ENCODE assay signal across 1 cellular context in genomic region chr20:1855113-1855512, GRCh38.
TF ChIP-seq lines count a peak whose summit lies in the region.

No MANE protein-coding gene starts in this region.

TF ChIP-seq in HepG2, 621 proteins besides CTCF, POLR2A, EP300 and RAD21 (continued from another document and continues in another):
- 0 out of 2 replicates have a peak, but pooled peaks have one; percentile 17 for TF ChIP-seq ATF3 (CRISPR knock-in tag; IDR thresholded peaks at IDR 0.05)
- no peak for TF ChIP-seq ZNF512B (CRISPR knock-in tag; IDR thresholded peaks at IDR 0.05; ENCODE audit: borderline replicate concordance)
- TF ChIP-seq ZNF790 (CRISPR knock-in tag; IDR thresholded peaks at IDR 0.05; ENCODE audit: borderline replicate concordance): no peak
- no peak for TF ChIP-seq ZNF136 (CRISPR knock-in tag; IDR thresholded peaks at IDR 0.05; ENCODE audit: low read depth)
- no peak for TF ChIP-seq FOXM1 (CRISPR knock-in tag; IDR thresholded peaks at IDR 0.05)
- TF ChIP-seq ZNF775 (CRISPR knock-in tag; IDR thresholded peaks at IDR 0.05; ENCODE audit: borderline replicate concordance): no peak
- TF ChIP-seq TCF7L2 (IDR thresholded peaks at IDR 0.05; ENCODE audit: low read depth, low read length): no peak
- no peak for TF ChIP-seq ZNF567 (CRISPR knock-in tag; IDR thresholded peaks at IDR 0.05; ENCODE audit: borderline replicate concordance)
- no peak for TF ChIP-seq TP53 (CRISPR knock-in tag; conservative IDR thresholded peaks at IDR 0.05)
- TF ChIP-seq ZNF674 (CRISPR knock-in tag; IDR thresholded peaks at IDR 0.05; ENCODE audit: low read depth): no peak
- no peak for TF ChIP-seq NFYB (CRISPR knock-in tag; IDR thresholded peaks at IDR 0.05)
- TF ChIP-seq NR2F2 (IDR thresholded peaks at IDR 0.05; ENCODE audit: borderline replicate concordance, low read depth): peak; percentile 89
- no peak for TF ChIP-seq GATA4 (IDR thresholded peaks at IDR 0.05; ENCODE audit: borderline replicate concordance, low read depth)
- no peak for TF ChIP-seq CBX2 (IDR thresholded peaks at IDR 0.05; ENCODE audit: low read depth, low read length)
- TF ChIP-seq CBX2 (CRISPR knock-in tag; IDR thresholded peaks at IDR 0.05; ENCODE audit: low read depth): no peak
- TF ChIP-seq EHMT2 (IDR thresholded peaks at IDR 0.05; ENCODE audit: borderline replicate concordance, low read depth, low read length): no peak
- no peak for TF ChIP-seq SRSF4 (IDR thresholded peaks at IDR 0.05; ENCODE audit: low read depth, low read length, poor library complexity, severe bottlenecking)
- TF ChIP-seq, protein P1, sequence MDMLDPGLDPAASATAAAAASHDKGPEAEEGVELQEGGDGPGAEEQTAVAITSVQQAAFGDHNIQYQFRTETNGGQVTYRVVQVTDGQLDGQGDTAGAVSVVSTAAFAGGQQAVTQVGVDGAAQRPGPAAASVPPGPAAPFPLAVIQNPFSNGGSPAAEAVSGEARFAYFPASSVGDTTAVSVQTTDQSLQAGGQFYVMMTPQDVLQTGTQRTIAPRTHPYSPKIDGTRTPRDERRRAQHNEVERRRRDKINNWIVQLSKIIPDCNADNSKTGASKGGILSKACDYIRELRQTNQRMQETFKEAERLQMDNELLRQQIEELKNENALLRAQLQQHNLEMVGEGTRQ (IDR thresholded peaks at IDR 0.05; ENCODE audit: low read depth, low read length): no peak
- TF ChIP-seq, protein P1 (CRISPR knock-in tag; IDR thresholded peaks at IDR 0.05; ENCODE audit: borderline replicate concordance): no peak
- TF ChIP-seq DMAP1 (CRISPR knock-in tag; IDR thresholded peaks at IDR 0.05): no peak; the same call in 1 of the 2 replicates
- TF ChIP-seq YEATS2 (CRISPR knock-in tag; IDR thresholded peaks at IDR 0.05; ENCODE audit: borderline replicate concordance): no peak; the same call in 1 of the 2 replicates
- TF ChIP-seq CREM (IDR thresholded peaks at IDR 0.05): no peak; the same call in 1 of the 2 replicates
- no peak for TF ChIP-seq CREM (CRISPR knock-in tag; IDR thresholded peaks at IDR 0.05)
- no peak for TF ChIP-seq SALL2 (CRISPR knock-in tag; IDR thresholded peaks at IDR 0.05)
- TF ChIP-seq DPF2 (CRISPR knock-in tag; IDR thresholded peaks at IDR 0.05; ENCODE audit: borderline replicate concordance, low read depth): no peak
- TF ChIP-seq ZNF142 (CRISPR knock-in tag; IDR thresholded peaks at IDR 0.05): no peak
- no peak for TF ChIP-seq SP4 (CRISPR knock-in tag; IDR thresholded peaks at IDR 0.05)
- no peak for TF ChIP-seq ZNF484 (CRISPR knock-in tag; IDR thresholded peaks at IDR 0.05; ENCODE audit: borderline replicate concordance, low read depth)
- TF ChIP-seq BCL6 (CRISPR knock-in tag; IDR thresholded peaks at IDR 0.05): peak; percentile 55; the same call in 1 of the 2 replicates
- no peak for TF ChIP-seq ATF4 (CRISPR knock-in tag; IDR thresholded peaks at IDR 0.05)
- peak; percentile 78 for TF ChIP-seq GATAD2A (CRISPR knock-in tag; IDR thresholded peaks at IDR 0.05)
- no peak for TF ChIP-seq RFXANK (CRISPR knock-in tag; IDR thresholded peaks at IDR 0.05)
- TF ChIP-seq, protein P2, sequence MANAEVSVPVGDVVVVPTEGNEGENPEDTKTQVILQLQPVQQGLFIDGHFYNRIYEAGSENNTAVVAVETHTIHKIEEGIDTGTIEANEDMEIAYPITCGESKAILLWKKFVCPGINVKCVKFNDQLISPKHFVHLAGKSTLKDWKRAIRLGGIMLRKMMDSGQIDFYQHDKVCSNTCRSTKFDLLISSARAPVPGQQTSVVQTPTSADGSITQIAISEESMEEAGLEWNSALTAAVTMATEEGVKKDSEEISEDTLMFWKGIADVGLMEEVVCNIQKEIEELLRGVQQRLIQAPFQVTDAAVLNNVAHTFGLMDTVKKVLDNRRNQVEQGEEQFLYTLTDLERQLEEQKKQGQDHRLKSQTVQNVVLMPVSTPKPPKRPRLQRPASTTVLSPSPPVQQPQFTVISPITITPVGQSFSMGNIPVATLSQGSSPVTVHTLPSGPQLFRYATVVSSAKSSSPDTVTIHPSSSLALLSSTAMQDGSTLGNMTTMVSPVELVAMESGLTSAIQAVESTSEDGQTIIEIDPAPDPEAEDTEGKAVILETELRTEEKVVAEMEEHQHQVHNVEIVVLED (CRISPR knock-in tag; IDR thresholded peaks at IDR 0.05; ENCODE audit: borderline replicate concordance): no peak
- TF ChIP-seq PHB2 (IDR thresholded peaks at IDR 0.05; ENCODE audit: partially characterized antibody): no peak
- no peak for TF ChIP-seq KLF13 (CRISPR knock-in tag; IDR thresholded peaks at IDR 0.05)
- 0 out of 2 replicates have a peak, but pooled peaks have one; percentile 28 for TF ChIP-seq ZMYM2 (CRISPR knock-in tag; IDR thresholded peaks at IDR 0.05)
- no peak for TF ChIP-seq SATB2 (CRISPR knock-in tag; IDR thresholded peaks at IDR 0.05)
- TF ChIP-seq MLXIP (CRISPR knock-in tag; IDR thresholded peaks at IDR 0.05; ENCODE audit: borderline replicate concordance): no peak
- no peak for TF ChIP-seq ZNF230 (CRISPR knock-in tag; IDR thresholded peaks at IDR 0.05)
- TF ChIP-seq HBP1 (CRISPR knock-in tag; IDR thresholded peaks at IDR 0.05; ENCODE audit: low read depth): no peak
- TF ChIP-seq WIZ (CRISPR knock-in tag; IDR thresholded peaks at IDR 0.05): no peak
- TF ChIP-seq ZNF264 (CRISPR knock-in tag; IDR thresholded peaks at IDR 0.05): peak; percentile 73; the same call in 1 of the 2 replicates
- TF ChIP-seq PAWR (CRISPR knock-in tag; IDR thresholded peaks at IDR 0.05; ENCODE audit: borderline replicate concordance): no peak
- no peak for TF ChIP-seq E2F1 (CRISPR knock-in tag; IDR thresholded peaks at IDR 0.05)
- peak; percentile 93 for TF ChIP-seq PHF21A (CRISPR knock-in tag; IDR thresholded peaks at IDR 0.05)
- no peak for TF ChIP-seq ADNP (CRISPR knock-in tag; IDR thresholded peaks at IDR 0.05)
- peak; percentile 86 for TF ChIP-seq RXRB (CRISPR knock-in tag; IDR thresholded peaks at IDR 0.05; ENCODE audit: borderline replicate concordance)
